ENCODE assay signal across 6 cellular contexts in genomic region chr19:12913871-12914690, GRCh38. TPM values are rescaled to one million over a fixed set of nuclear protein-coding genes. Genes with fewer than 3 reads are reported as not detected.
DNase-seq lines count a peak whose midpoint lies in the region; ATAC-seq and TF ChIP-seq lines count a peak whose summit lies in the region.

No MANE protein-coding gene starts in this region.

- H3K9me3 Mint-ChIP-seq in CD8-positive, alpha-beta T cell, result no peaks in the 10 kb centered on the region
- peaks cover 0 to 4% of the 10 kb centered on the region in 2 donors for H3K9me3 Mint-ChIP-seq in stimulated activated naive CD8-positive, alpha-beta T cell treated with anti-CD3 and anti-CD28 coated beads, Interleukin-15, amount 100 ng/mL, for 72 hours

- CTCF ChIA-PET in CD8-positive, alpha-beta T cell (lab: Charles Lee), result interaction anchor here (0.6 to 2.0 kb wide), 7 partner anchors 12 to 191 kb away, joined by 3 to 8 read pairs (median 3); partner anchors contain the start of genes FARSA and GCDH

- H3K4me3 ChIP-seq in CD8-positive, alpha-beta T cell (ENCODE audit: low read depth, low read length), result peak overlapping the region; percentile 30
- H3K4me3 ChIP-seq in Peyer's patch, result no peak overlapping the region
- H3K4me3 ChIP-seq in effector memory CD4-positive, alpha-beta T cell (ENCODE audit: insufficient read depth, low read depth, low read length, poor library complexity, severe bottlenecking), result peak overlapping the region; percentile 7

- intact Hi-C loops in CD8-positive, alpha-beta T cell (cut with DNase I, micrococcal nuclease), result no loop called here

- H3K36me3 ChIP-seq in CD8-positive, alpha-beta T cell (ENCODE audit: insufficient read depth, low read length), result no peaks in the 10 kb centered on the region
- H3K36me3 ChIP-seq in Peyer's patch, result no peaks in the 10 kb centered on the region
- H3K36me3 ChIP-seq in effector memory CD4-positive, alpha-beta T cell (ENCODE audit: control insufficient read depth, insufficient read depth, low read length), result no peaks in the 10 kb centered on the region

- no peak for TF ChIP-seq POLR2A in Peyer's patch (IDR thresholded peaks at IDR 0.05)

- H3K27me3 ChIP-seq in CD8-positive, alpha-beta T cell (ENCODE audit: insufficient read depth, low read length), result no peaks in the 10 kb centered on the region
- H3K27me3 ChIP-seq in Peyer's patch, result no peaks in the 10 kb centered on the region
- no peaks in the 10 kb centered on the region for H3K27me3 ChIP-seq in effector memory CD4-positive, alpha-beta T cell (replicated peaks; ENCODE audit: control insufficient read depth, insufficient read depth, low read length, poor library complexity, severe bottlenecking)

- TF ChIP-seq CTCF in CD8-positive, alpha-beta T cell (IDR thresholded peaks at IDR 0.05), result no peak
- TF ChIP-seq CTCF in Peyer's patch (IDR thresholded peaks at IDR 0.05), result no peak

- H3K4me1 Mint-ChIP-seq in CD8-positive, alpha-beta T cell (ENCODE audit: low read depth), result peaks cover 33% of the 10 kb centered on the region
- peaks cover 42% of the 10 kb centered on the region for H3K4me1 Mint-ChIP-seq in stimulated activated naive CD8-positive, alpha-beta T cell treated with anti-CD3 and anti-CD28 coated beads, Interleukin-15, amount 100 ng/mL, for 72 hours

- H3K9me3 ChIP-seq in CD8-positive, alpha-beta T cell (ENCODE audit: low read length), result no peaks in the 10 kb centered on the region
- H3K9me3 ChIP-seq in Peyer's patch, result no peaks in the 10 kb centered on the region
- H3K9me3 ChIP-seq in effector memory CD4-positive, alpha-beta T cell (ENCODE audit: control insufficient read depth, low read length), result no peaks in the 10 kb centered on the region

- no peaks in the 10 kb centered on the region for H3K36me3 Mint-ChIP-seq in CD8-positive, alpha-beta T cell

- no peaks in the 10 kb centered on the region for H3K27me3 Mint-ChIP-seq in CD8-positive, alpha-beta T cell (ENCODE audit: low read depth)
- no peaks in the 10 kb centered on the region for H3K27me3 Mint-ChIP-seq in stimulated activated naive CD8-positive, alpha-beta T cell treated with anti-CD3 and anti-CD28 coated beads, Interleukin-15, amount 100 ng/mL, for 72 hours

- H3K4me1 ChIP-seq in CD8-positive, alpha-beta T cell (ENCODE audit: insufficient read depth, low read length), result peaks cover 29% of the 10 kb centered on the region
- H3K4me1 ChIP-seq in Peyer's patch, result peaks cover 0 to 23% (median 3%) of the 10 kb centered on the region in 4 donors
- peaks cover 18% of the 10 kb centered on the region for H3K4me1 ChIP-seq in effector memory CD4-positive, alpha-beta T cell (ENCODE audit: control insufficient read depth, insufficient read depth, low read length, poor library complexity, severe bottlenecking)

- peak overlapping the region; percentile 47 for H3K27ac ChIP-seq in CD8-positive, alpha-beta T cell (ENCODE audit: low read depth, low read length)
- H3K27ac ChIP-seq in Peyer's patch, result peak overlapping the region; percentile 53 to 74 (median 66)
- peak overlapping the region; percentile 52 for H3K27ac ChIP-seq in effector memory CD4-positive, alpha-beta T cell (ENCODE audit: insufficient read depth, low read length, poor library complexity, severe bottlenecking)

- ATAC-seq in CD8-positive, alpha-beta T cell, result peak; percentile 91
- ATAC-seq in stimulated activated naive CD8-positive, alpha-beta T cell treated with anti-CD3 and anti-CD28 coated beads, Interleukin-15, amount 100 ng/mL, for 72 hours, result peak; percentile 83
- no peak for ATAC-seq in HG03378 (IDR thresholded peaks at IDR 0.05; ENCODE audit: unreplicated experiment)

- POLR2A ChIA-PET in CD8-positive, alpha-beta T cell (lab: Charles Lee), result interaction anchor here (1.0 to 4.3 kb wide), 7 partner anchors 14 to 181 kb away, joined by 3 to 25 read pairs (median 4); partner anchors contain the start of genes FARSA and GCDH

- H3K27ac Mint-ChIP-seq in CD8-positive, alpha-beta T cell, result peak overlapping the region; percentile 97
- H3K27ac Mint-ChIP-seq in stimulated activated naive CD8-positive, alpha-beta T cell treated with anti-CD3 and anti-CD28 coated beads, Interleukin-15, amount 100 ng/mL, for 72 hours, result peak overlapping the region; percentile 91

- DNase-seq in CD8-positive, alpha-beta T cell, result peak; percentile 34 to 80 (median 63)
- DNase-seq in Peyer's patch (peak in 2 of 3 donors; percentile 61 to 80), cortex of kidney (lab: John Stamatoyannopoulos, UW) (no peak)
- peak in 1 of 3 donors; percentile 29 for DNase-seq in effector memory CD4-positive, alpha-beta T cell
- DNase-seq in stimulated activated naive CD8-positive, alpha-beta T cell treated with anti-CD3 and anti-CD28 coated beads, Interleukin-15, amount 100 ng/mL, for 72 hours, result peak; percentile 29 to 56

- peak overlapping the region; percentile 69 for H3K4me3 Mint-ChIP-seq in CD8-positive, alpha-beta T cell
- H3K4me3 Mint-ChIP-seq in stimulated activated naive CD8-positive, alpha-beta T cell treated with anti-CD3 and anti-CD28 coated beads, Interleukin-15, amount 100 ng/mL, for 72 hours, result peak overlapping the region; percentile 47 to 61

RNA-seq across cellular contexts. Expression of gene SYCE2, which starts 5.0 kb away (rescaled TPM):
- 1 to 10 TPM; 2.4 to 2.9 TPM for total RNA-seq in CD8-positive, alpha-beta T cell
- not detected for total RNA-seq in Peyer's patch

RNA-seq across cellular contexts. Expression of gene FARSA, which starts 19.4 kb away (rescaled TPM):
- total RNA-seq in CD8-positive, alpha-beta T cell, result 10 to 100 TPM; 17.4 to 17.5 TPM
- total RNA-seq in Peyer's patch, result 10 to 100 TPM; 35.4 to 54.5 (median 48.3) TPM

RNA-seq across cellular contexts. Expression of gene GCDH, which starts 23.1 kb away (rescaled TPM):
- 10 to 100 TPM; 36.0 to 41.7 TPM for total RNA-seq in CD8-positive, alpha-beta T cell
- 10 to 100 TPM; 25.2 to 44.4 (median 32.4) TPM for total RNA-seq in Peyer's patch

RNA-seq across cellular contexts. Expression of gene CALR, which starts 24.3 kb away (rescaled TPM):
- total RNA-seq in CD8-positive, alpha-beta T cell, result 100 to 1,000 TPM; 618 to 650 TPM
- total RNA-seq in Peyer's patch, result 100 to 1,000 TPM; 253 to 369 (median 359) TPM

RNA-seq across cellular contexts. Expression of gene KLF1, which starts 27.1 kb away (rescaled TPM):
- not detected for total RNA-seq in CD8-positive, alpha-beta T cell
- not detected for total RNA-seq in Peyer's patch

Comparison
In these comparisons a context has a peak if more than half of its experiments do, and no peak if none do; other contexts are left out.
1. H3K4me3 ChIP-seq: peak in CD8-positive, alpha-beta T cell (single experiment) and effector memory CD4-positive, alpha-beta T cell (single experiment); none in Peyer's patch (0 of 4).
2. Peak in every context shown above with its lines, with median percentiles within 50 percentile points of each other: H3K27ac ChIP-seq.